ENCODE assay signal across 8 cellular contexts in genomic region chr6:26660096-26660425, GRCh38. TPM values are rescaled to one million over a fixed set of nuclear protein-coding genes. Genes with fewer than 3 reads are reported as not detected.
DNase-seq lines count a peak whose midpoint lies in the region; ATAC-seq, FAIRE-seq and TF ChIP-seq lines count a peak whose summit lies in the region.

No MANE protein-coding gene starts in this region.

- FAIRE-seq in endothelial cell of umbilical vein (lab: Jason Lieb, UNC): peak; percentile 28

- H3K9me1 ChIP-seq in endothelial cell of umbilical vein (replicated peaks; ENCODE audit: control insufficient read depth, extremely low read depth, insufficient read depth, low read length): no peaks in the 10 kb centered on the region

- H3K9me3 ChIP-seq in SJCRH30 (replicated peaks) (no peaks in the 10 kb centered on the region), endothelial cell of umbilical vein (replicated peaks; ENCODE audit: control insufficient read depth, insufficient read depth, low read length) (no peaks in the 10 kb centered on the region)

- H3K4me1 Mint-ChIP-seq in nephron progenitor cell: peaks cover 25% of the 10 kb centered on the region

- H3K36me3 ChIP-seq in ACC112 (ENCODE audit: insufficient read depth, low read length): peaks cover 21% of the 10 kb centered on the region
- H3K36me3 ChIP-seq in SJCRH30: peaks cover 31% of the 10 kb centered on the region
- H3K36me3 ChIP-seq in endothelial cell of umbilical vein (ENCODE audit: control insufficient read depth in 2 of 2, extremely low read depth in 1 of 2, insufficient read depth in 2 of 2, low read length in 2 of 2): peaks cover 2% of the 10 kb centered on the region in 2 experiments

- peak overlapping the region; percentile 86 for H3K4me3 Mint-ChIP-seq in nephron progenitor cell

- H3K4me1 ChIP-seq in ACC112 (ENCODE audit: control insufficient read depth, insufficient read depth, low read length, unreplicated experiment): peaks cover 10% of the 10 kb centered on the region
- H3K4me1 ChIP-seq in SJCRH30: no peaks in the 10 kb centered on the region
- H3K4me1 ChIP-seq in endothelial cell of umbilical vein (ENCODE audit: control insufficient read depth, extremely low read depth, insufficient read depth, low read length): peaks cover 9% of the 10 kb centered on the region

- BruUV-seq in endothelial cell of umbilical vein (replicated peaks; lab: Mats Ljungman, UMichigan): no TSS peak

- peak overlapping the region; percentile 90 for H3K4me3 ChIP-seq in ACC112 (ENCODE audit: low read depth, low read length)
- H3K4me3 ChIP-seq in SJCRH30: peak overlapping the region; percentile 72
- H3K4me3 ChIP-seq in endothelial cell of umbilical vein (replicated peaks in 1 of 3; ENCODE audit: insufficient read depth in 1 of 3, low read depth in 1 of 3, low read length in 3 of 3): peak overlapping the region; percentile 53 to 89 (median 70)

- peak overlapping the region; percentile 80 for H3K9ac ChIP-seq in endothelial cell of umbilical vein (replicated peaks; ENCODE audit: extremely low read depth, insufficient read depth, low read length)

- CTCF ChIA-PET in endothelial cell of umbilical vein (lab: Charles Lee): interaction anchor here (1.1 kb wide), 2 partner anchors 64 to 419 kb away, joined by 3 to 5 read pairs; no protein-coding TSS in a partner anchor

- peaks cover 43% of the 10 kb centered on the region for H3K27me3 Mint-ChIP-seq in nephron progenitor cell (ENCODE audit: low read depth, poor library complexity)

- H3K27ac Mint-ChIP-seq in nephron progenitor cell: no peak overlapping the region

- no peak for TF ChIP-seq POLR2A in endothelial cell of umbilical vein (IDR thresholded peaks at IDR 0.05; ENCODE audit: low read depth, low read length)

- H3K79me2 ChIP-seq in ACC112 (ENCODE audit: control insufficient read depth, insufficient read depth, low read length, unreplicated experiment): peaks cover 18% of the 10 kb centered on the region
- peaks cover 16% of the 10 kb centered on the region for H3K79me2 ChIP-seq in endothelial cell of umbilical vein (ENCODE audit: control insufficient read depth, insufficient read depth, low read length)

- H3K9me3 Mint-ChIP-seq in nephron progenitor cell: peaks cover 8% of the 10 kb centered on the region

- peaks cover 33% of the 10 kb centered on the region for H3K36me3 Mint-ChIP-seq in nephron progenitor cell (ENCODE audit: low read depth)

- peak overlapping the region; percentile 79 for H3K4me2 ChIP-seq in endothelial cell of umbilical vein (ENCODE audit: insufficient read depth, low read length)

- intact Hi-C loops in endothelial cell of umbilical vein (cut with micrococcal nuclease): no loop called here

- POLR2A ChIA-PET in endothelial cell of umbilical vein (lab: Charles Lee): no interaction called here

- TF ChIP-seq CTCF in endothelial cell of umbilical vein (IDR thresholded peaks at IDR 0.05; ENCODE audit: extremely low read depth in 1 of 2, insufficient read depth in 1 of 2, low read depth in 1 of 2, low read length in 2 of 2) (no peak), nephron progenitor cell (IDR thresholded peaks at IDR 0.05) (no peak)

- DNase-seq in SJCRH30: no peak
- DNase-seq in endothelial cell of umbilical vein (ENCODE audit: low read depth, low spot score): no peak
- no peak for DNase-seq in nephron progenitor cell
- DNase-seq in effector CD8-positive, alpha-beta T cell (lab: John Stamatoyannopoulos, UW): no peak

- H3K27me3 ChIP-seq in ACC112 (ENCODE audit: insufficient read depth, low read length) (peaks cover 34% of the 10 kb centered on the region), SJCRH30 (no peaks in the 10 kb centered on the region), endothelial cell of umbilical vein (ENCODE audit: control insufficient read depth in 2 of 2, insufficient read depth in 2 of 2, low read length in 2 of 2) (peaks cover 8 to 13% of the 10 kb centered on the region in 2 experiments)

- peak; percentile 39 for ATAC-seq in GM18502 (IDR thresholded peaks at IDR 0.05; ENCODE audit: poor library complexity, unreplicated experiment)
- peak; percentile 40 for ATAC-seq in HG02973 (IDR thresholded peaks at IDR 0.05; ENCODE audit: unreplicated experiment)
- ATAC-seq in esophagus mucosa: no peak

- dilution Hi-C loops in endothelial cell of umbilical vein (cut with MboI; ENCODE audit: extremely low pct_ligation_motif_present, low sequenced_read_pairs): no loop called here

- H2AFZ ChIP-seq in ACC112 (ENCODE audit: low read length, unreplicated experiment) (peak overlapping the region; percentile 95), endothelial cell of umbilical vein (ENCODE audit: low read depth, low read length) (peak overlapping the region; percentile 83)

- H3K27ac ChIP-seq in ACC112 (ENCODE audit: low read depth, low read length): no peak overlapping the region
- peak overlapping the region; percentile 81 for H3K27ac ChIP-seq in SJCRH30
- no peak overlapping the region for H3K27ac ChIP-seq in endothelial cell of umbilical vein (ENCODE audit: insufficient read depth, low read depth, low read length)

- no peaks in the 10 kb centered on the region for H4K20me1 ChIP-seq in endothelial cell of umbilical vein (replicated peaks; ENCODE audit: control insufficient read depth, extremely low read depth, insufficient read depth, low read length)

TF ChIP-seq in endothelial cell of umbilical vein, 7 proteins besides CTCF, POLR2A, EP300 and RAD21:
- TF ChIP-seq JUN (IDR thresholded peaks at IDR 0.05; ENCODE audit: borderline replicate concordance, insufficient read depth, insufficient read length, low read depth) (no peak), MAX (IDR thresholded peaks at IDR 0.05; ENCODE audit: insufficient read depth, insufficient read length) (no peak), EZH2 (IDR thresholded peaks at IDR 0.05; ENCODE audit: borderline replicate concordance, low read depth, low read length, severe bottlenecking) (no peak), POLR2AphosphoS5 (IDR thresholded peaks at IDR 0.05; ENCODE audit: insufficient read depth, low read depth, low read length) (no peak), MYC (IDR thresholded peaks at IDR 0.05; ENCODE audit: low read depth, low read length) (no peak), GATA2 (IDR thresholded peaks at IDR 0.05; ENCODE audit: insufficient read depth, insufficient read length, low read depth, low read length) (no peak), FOS (IDR thresholded peaks at IDR 0.05; ENCODE audit: borderline replicate concordance, insufficient read depth, low read length) (no peak)

RNA-seq across cellular contexts. Expression of gene ZNF322, which starts 0.5 kb away (rescaled TPM):
- total RNA-seq in SJCRH30 (2014; rRNA removed; shearing (Covaris generic)): 28.3 and 31.2 TPM in 2 replicates
- 15.2 and 17.0 TPM in 2 replicates for total RNA-seq in endothelial cell of umbilical vein
- polyA plus RNA-seq in endothelial cell of umbilical vein: 2.7 and 3.4 TPM in 2 replicates
- 3.5 TPM in 2 replicates for polyA plus RNA-seq in endothelial cell of umbilical vein (2011; cell fraction: cytosol; rRNA removed)
- polyA plus RNA-seq in endothelial cell of umbilical vein (2011; cell fraction: nucleus; rRNA removed): 5.5 and 8.4 TPM in 2 replicates
- 6.5 and 7.9 TPM in 2 replicates for polyA plus RNA-seq in endothelial cell of umbilical vein (2012)
- polyA minus RNA-seq in endothelial cell of umbilical vein: 6.4 and 8.8 TPM in 2 replicates
- 5.7 TPM for polyA minus RNA-seq in endothelial cell of umbilical vein (2011; cell fraction: cytosol; rRNA and poly(A)+ RNA removed)
- polyA minus RNA-seq in endothelial cell of umbilical vein (2011; cell fraction: nucleus; rRNA and poly(A)+ RNA removed): 9.2 and 9.3 TPM in 2 replicates
- 6.4 TPM for total RNA-seq in esophagus mucosa
